9 cellular contexts compared by ENCODE assay signal in the genomic region with DNA sequence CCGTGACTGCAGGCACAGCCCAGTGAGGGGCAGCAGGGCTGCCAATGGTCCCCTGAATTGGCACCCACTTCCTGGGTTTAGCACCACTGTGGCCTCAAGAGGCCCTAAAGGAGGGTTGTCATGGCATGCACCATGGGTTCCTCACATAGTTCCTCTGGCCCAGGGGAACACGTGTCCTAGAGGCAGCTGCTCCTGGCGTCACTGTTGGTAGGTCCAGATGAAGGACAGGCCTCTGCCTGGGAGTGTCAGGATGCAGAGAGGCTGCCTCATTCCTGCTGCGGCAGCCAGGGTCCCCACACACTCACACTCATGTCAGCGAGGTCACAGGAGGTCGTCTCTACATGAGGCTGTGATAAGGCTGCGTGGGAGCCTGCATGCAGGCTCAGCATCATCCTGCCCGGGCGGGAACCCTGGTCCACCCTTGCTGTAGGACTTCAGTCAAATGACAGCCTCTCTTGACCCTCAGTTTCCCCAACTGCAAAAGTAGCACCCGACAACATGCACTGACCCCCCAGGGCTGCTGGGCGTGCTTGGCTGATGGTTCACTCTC. TPM values are rescaled to one million over a fixed set of nuclear protein-coding genes. Genes with fewer than 3 reads are reported as not detected.
DNase-seq lines count a peak whose midpoint lies in the region; ATAC-seq and TF ChIP-seq lines count a peak whose summit lies in the region.
"Had no signal": no experiment of that assay in that cellular context is flagged by ENCODE, and none has a peak within 500 bp of the region (broad histone marks: within the 10 kb centered on the region; RNA-seq: fewer than 3 reads in every experiment).

No MANE protein-coding gene starts in this region.

- peak overlapping the region; percentile 81 for H3K4me3 ChIP-seq in left ventricle myocardium inferior
- peak overlapping the region in 5 of 10 donors; percentile 70 to 75 (median 72) for H3K4me3 ChIP-seq in heart right ventricle
- H3K4me3 ChIP-seq in aorta (ENCODE audit: low read length in 2 of 2): no peak overlapping the region

- no peak for DNase-seq in left ventricle myocardium inferior
- no peak for DNase-seq in heart right ventricle
- DNase-seq in activated naive CD8-positive, alpha-beta T cell treated with anti-CD3 and anti-CD28 coated beads for 36 hours: no peak
- DNase-seq in mesenteric fat pad (ENCODE audit: low spot score): peak; percentile 76
- DNase-seq in aorta: peak; percentile 40 to 64
- no peak for DNase-seq in stimulated activated CD4-positive, alpha-beta T cell treated with anti-CD3 and anti-CD28 coated beads, Interleukin-12 subunit alpha, Interleukin-12 subunit beta, amount 100 ng/mL, for 4 hours
- DNase-seq in GM19238 (ENCODE audit: insufficient read length, low spot score): no peak

- no peak overlapping the region for H3K27ac ChIP-seq in left ventricle myocardium inferior (replicated peaks)
- peak overlapping the region in 2 of 10 donors; percentile 76 to 80 for H3K27ac ChIP-seq in heart right ventricle
- H3K27ac ChIP-seq in aorta (ENCODE audit: low read depth in 1 of 2, low read length in 2 of 2): no peak overlapping the region

- no peaks in the 10 kb centered on the region for H3K36me3 Mint-ChIP-seq in activated naive CD8-positive, alpha-beta T cell treated with anti-CD3 and anti-CD28 coated beads for 36 hours

- H3K4me1 ChIP-seq in left ventricle myocardium inferior (peaks cover 18% of the 10 kb centered on the region), heart right ventricle (peaks cover 4 to 20% (median 10%) of the 10 kb centered on the region in 9 donors), aorta (ENCODE audit: control insufficient read depth in 1 of 2, insufficient read depth in 2 of 2, low read length in 2 of 2) (no peaks in the 10 kb centered on the region)

- H3K27ac Mint-ChIP-seq in activated naive CD8-positive, alpha-beta T cell treated with anti-CD3 and anti-CD28 coated beads for 36 hours: no peak overlapping the region

- H3K9me3 Mint-ChIP-seq in activated naive CD8-positive, alpha-beta T cell treated with anti-CD3 and anti-CD28 coated beads for 36 hours: no peaks in the 10 kb centered on the region

- H3K27me3 ChIP-seq in left ventricle myocardium inferior (ENCODE audit: low read depth) (no peaks in the 10 kb centered on the region), heart right ventricle (no peaks in the 10 kb centered on the region), aorta (ENCODE audit: control insufficient read depth in 1 of 2, insufficient read depth in 2 of 2, low read length in 1 of 2) (no peaks in the 10 kb centered on the region)
- H3K27me3 ChIP-seq: neutrophil had no signal

- H3K9me3 ChIP-seq in left ventricle myocardium inferior (replicated peaks) (no peaks in the 10 kb centered on the region), heart right ventricle (no peaks in the 10 kb centered on the region), aorta (ENCODE audit: control insufficient read depth, low read length) (no peaks in the 10 kb centered on the region)
- H3K9me3 ChIP-seq: neutrophil had no signal

- H3K4me1 Mint-ChIP-seq in activated naive CD8-positive, alpha-beta T cell treated with anti-CD3 and anti-CD28 coated beads for 36 hours: peaks cover 15% of the 10 kb centered on the region

- H3K36me3 ChIP-seq in left ventricle myocardium inferior (no peaks in the 10 kb centered on the region), heart right ventricle (no peaks in the 10 kb centered on the region), aorta (ENCODE audit: control insufficient read depth in 1 of 2, insufficient read depth in 2 of 2, low read length in 1 of 2) (no peaks in the 10 kb centered on the region)
- H3K36me3 ChIP-seq: neutrophil had no signal

- peak overlapping the region; percentile 88 for H3K4me3 Mint-ChIP-seq in activated naive CD8-positive, alpha-beta T cell treated with anti-CD3 and anti-CD28 coated beads for 36 hours

- no peak for ATAC-seq in heart right ventricle
- no peak for ATAC-seq in aorta (ENCODE audit: low FRiP score)
- no peak for ATAC-seq in GM19023 (IDR thresholded peaks at IDR 0.05; ENCODE audit: unreplicated experiment)

- intact Hi-C loops in left ventricle myocardium inferior (cut with micrococcal nuclease): no loop called here
- intact Hi-C loops in heart right ventricle (cut with DNase I): loop anchor here (2.0 to 10.0 kb wide), 13 partner anchors 137 to 331 kb away; a partner anchor contains a TSS
- intact Hi-C loops in aorta (cut with DNase I): loop anchor here (2.0 to 10.0 kb wide), 5 partner anchors 137 to 330 kb away; no protein-coding TSS in a partner anchor

- 68 to 71% methylated on average over 11 of the region's 11 CpGs for WGBS in heart right ventricle, 2 donors
- WGBS in aorta, 2 donors: 75 to 76% methylated on average over 11 of the region's 11 CpGs

- no peaks in the 10 kb centered on the region for H3K27me3 Mint-ChIP-seq in activated naive CD8-positive, alpha-beta T cell treated with anti-CD3 and anti-CD28 coated beads for 36 hours

- no peak for TF ChIP-seq CTCF in left ventricle myocardium inferior (IDR thresholded peaks at IDR 0.05; ENCODE audit: borderline replicate concordance)
- TF ChIP-seq CTCF in heart right ventricle (IDR thresholded peaks at IDR 0.05): no peak

RNA-seq across cellular contexts. Expression of a gene that starts 26.1 kb away (rescaled TPM):
- 15.9 TPM for total RNA-seq in left ventricle myocardium inferior
- total RNA-seq in heart right ventricle: 10 to 100 TPM; 14.5 to 19.1 (median 17.1) TPM
- polyA plus RNA-seq in heart right ventricle: 1 to 10 TPM; 3.1 to 4.1 TPM
- 10 to 100 TPM; 19.7 to 21.9 TPM for total RNA-seq in activated naive CD8-positive, alpha-beta T cell treated with anti-CD3 and anti-CD28 coated beads for 36 hours
- total RNA-seq in mesenteric fat pad: 8.9 TPM
- total RNA-seq in aorta: 10 to 100 TPM in 1 of 2 donors, 1 to 10 TPM in 1; 8.8 to 12.6 TPM
- polyA plus RNA-seq in aorta: 1 to 10 TPM in 1 of 2 donors, under 1 TPM in 1; 0.75 to 2.0 TPM

RNA-seq across cellular contexts. Expression of a gene that starts 58.3 kb away (rescaled TPM):
- total RNA-seq in left ventricle myocardium inferior (9.4 TPM), heart right ventricle (10 to 100 TPM in 4 of 10 donors, 1 to 10 TPM in 6; 5.7 to 13.1 (median 9.5) TPM), mesenteric fat pad (19.1 TPM), aorta (10 to 100 TPM; 11.9 to 16.6 TPM)
- polyA plus RNA-seq in heart right ventricle (1 to 10 TPM; 4.6 to 8.2 TPM), aorta (1 to 10 TPM; 5.0 to 5.8 TPM)
- total RNA-seq in activated naive CD8-positive, alpha-beta T cell treated with anti-CD3 and anti-CD28 coated beads for 36 hours: 10 to 100 TPM; 49.3 to 50.7 TPM

Comparison
In these comparisons a context has a peak if more than half of its experiments do, and no peak if none do; other contexts are left out.
1. DNase-seq: peak in mesenteric fat pad (single experiment) and aorta (2 of 2); none in left ventricle myocardium inferior (single experiment), heart right ventricle (0 of 2), activated naive CD8-positive, alpha-beta T cell treated with anti-CD3 and anti-CD28 coated beads for 36 hours (single experiment), stimulated activated CD4-positive, alpha-beta T cell treated with anti-CD3 and anti-CD28 coated beads, Interleukin-12 subunit alpha, Interleukin-12 subunit beta, amount 100 ng/mL, for 4 hours (single experiment) and GM19238 (single experiment).